In genomic region chr1:177334276-177334675, GRCh38 we compare ENCODE assay signal across 17 cellular contexts.
A peak's percentile ranks its signal among the peaks of the same experiment; 100 is the strongest.
DNase-seq lines count a peak whose midpoint lies in the region; FAIRE-seq and TF ChIP-seq lines count a peak whose summit lies in the region.
"Had no signal": no experiment of that assay in that cellular context is flagged by ENCODE, and none has a peak within 500 bp of the region (broad histone marks: within the 10 kb centered on the region; RNA-seq: fewer than 3 reads in every experiment).

No MANE protein-coding gene starts in this region.

- H3K27me3 Mint-ChIP-seq in nephron progenitor cell (ENCODE audit: low read depth, poor library complexity): peaks cover 5% of the 10 kb centered on the region
- H3K27me3 Mint-ChIP-seq: activated CD4-positive, alpha-beta T cell treated with anti-CD3 and anti-CD28 coated beads, Interleukin-2, amount 10 ng/mL, durations not matched to agents 24 days and 14 days had no signal

- no peak for FAIRE-seq in GM12891 (lab: Jason Lieb, UNC)

- no peaks in the 10 kb centered on the region for H3K36me3 Mint-ChIP-seq in nephron progenitor cell (ENCODE audit: low read depth)
- H3K36me3 Mint-ChIP-seq: CD4-positive, alpha-beta memory T cell had no signal

- H3K4me3 Mint-ChIP-seq in nephron progenitor cell: no peak overlapping the region
- H3K4me3 Mint-ChIP-seq: activated CD4-positive, alpha-beta T cell treated with anti-CD3 and anti-CD28 coated beads, Interleukin-2, amount 10 ng/mL, durations not matched to agents 24 days and 14 days; activated T-helper 1 cell treated with anti-CD3 and anti-CD28 coated beads, Interleukin-12 subunit alpha, Interleukin-12 subunit beta, Interleukin-2, Interleukin-4 antibody, amounts not matched to agents 30 ng/mL and 10 ng/mL and 1 ng/mL, durations not matched to agents 14 hours and 24 hours and 36 hours; CD4-positive, alpha-beta memory T cell; T-helper 1 cell treated with Interleukin-12 subunit alpha and Interleukin-12 subunit beta and Interleukin-4 antibody, amounts not matched to agents 30 μg/mL and 1 μg/mL, for 36 hours had no signal

- H3K9me3 Mint-ChIP-seq in nephron progenitor cell: no peaks in the 10 kb centered on the region
- H3K9me3 Mint-ChIP-seq: activated CD4-positive, alpha-beta T cell treated with anti-CD3 and anti-CD28 coated beads, Interleukin-2, amount 10 ng/mL, durations not matched to agents 24 days and 14 days; activated T-helper 1 cell treated with anti-CD3 and anti-CD28 coated beads, Interleukin-12 subunit alpha, Interleukin-12 subunit beta, Interleukin-2, Interleukin-4 antibody, amounts not matched to agents 30 ng/mL and 10 ng/mL and 1 ng/mL, durations not matched to agents 14 hours and 24 hours and 36 hours; T-helper 1 cell treated with Interleukin-12 subunit alpha and Interleukin-12 subunit beta and Interleukin-4 antibody, amounts not matched to agents 30 μg/mL and 1 μg/mL, for 36 hours had no signal

- DNase-seq in DMS 273 (lab: John Stamatoyannopoulos, UW; ENCODE audit: unreplicated experiment) (peak; percentile 2), DMS 273 treated with DMSO at 0.1 percent for 48 hours (lab: John Stamatoyannopoulos, UW) (no peak), epithelial cell of esophagus (ENCODE audit: low read depth) (peak; percentile 35), nephron progenitor cell (no peak), DMS79 (lab: John Stamatoyannopoulos, UW) (no peak), GM12891 (ENCODE audit: insufficient read length, low spot score) (no peak)
- DNase-seq in Jurkat, Clone E6-1 (ENCODE audit: low read depth, low spot score): peak; percentile 6
- no peak for DNase-seq in stimulated activated CD4-positive, alpha-beta T cell treated with anti-CD3 and anti-CD28 coated beads, Interleukin-4, amount 100 ng/mL, for 1 hour
- DNase-seq: activated CD4-positive, alpha-beta T cell treated with anti-CD3 and anti-CD28 coated beads, Interleukin-2, amount 10 ng/mL, durations not matched to agents 24 days and 14 days; CD4-positive, alpha-beta memory T cell; effector CD8-positive, alpha-beta T cell; NCI-H1694 treated with DMSO at 0.1 percent for 48 hours had no signal

- peak overlapping the region; percentile 77 for H3K27ac Mint-ChIP-seq in nephron progenitor cell
- H3K27ac Mint-ChIP-seq: activated CD4-positive, alpha-beta T cell treated with anti-CD3 and anti-CD28 coated beads, Interleukin-2, amount 10 ng/mL, durations not matched to agents 24 days and 14 days; activated T-helper 1 cell treated with anti-CD3 and anti-CD28 coated beads, Interleukin-12 subunit alpha, Interleukin-12 subunit beta, Interleukin-2, Interleukin-4 antibody, amounts not matched to agents 30 ng/mL and 10 ng/mL and 1 ng/mL, durations not matched to agents 14 hours and 24 hours and 36 hours; CD4-positive, alpha-beta memory T cell; T-helper 1 cell treated with Interleukin-12 subunit alpha and Interleukin-12 subunit beta and Interleukin-4 antibody, amounts not matched to agents 30 μg/mL and 1 μg/mL, for 36 hours had no signal

- H3K4me1 Mint-ChIP-seq in nephron progenitor cell: peaks cover 63% of the 10 kb centered on the region
- H3K4me1 Mint-ChIP-seq: activated CD4-positive, alpha-beta T cell treated with anti-CD3 and anti-CD28 coated beads, Interleukin-2, amount 10 ng/mL, durations not matched to agents 24 days and 14 days; CD4-positive, alpha-beta memory T cell had no signal

- no peak overlapping the region for H3K4me3 ChIP-seq in Jurkat, Clone E6-1 (ENCODE audit: low read length)
- H3K4me3 ChIP-seq in epithelial cell of esophagus (ENCODE audit: low read length): no peak overlapping the region
- H3K4me3 ChIP-seq: ascending aorta, gastroesophageal sphincter, thoracic aorta had no signal

- no peak for TF ChIP-seq POLR2A in GM12891 (IDR thresholded peaks at IDR 0.05; ENCODE audit: low read depth, low read length)

- TF ChIP-seq CTCF in epithelial cell of esophagus (IDR thresholded peaks at IDR 0.05; ENCODE audit: insufficient read depth, low read depth, low read length, missing control alignments) (peak; percentile 35), nephron progenitor cell (IDR thresholded peaks at IDR 0.05) (peak; percentile 12)

TF ChIP-seq in GM12891, 5 proteins besides CTCF, POLR2A, EP300 and RAD21:
- TF ChIP-seq PAX5 (IDR thresholded peaks at IDR 0.05; ENCODE audit: insufficient read depth, low read length, severe bottlenecking) (no peak), SPI1 (IDR thresholded peaks at IDR 0.05; ENCODE audit: low read depth, low read length) (no peak), TAF1 (IDR thresholded peaks at IDR 0.05; ENCODE audit: low read depth, low read length) (no peak), POLR2AphosphoS5 (IDR thresholded peaks at IDR 0.05; ENCODE audit: low read depth, low read length) (no peak), POU2F2 (IDR thresholded peaks at IDR 0.05; ENCODE audit: low read depth, low read length) (no peak)

Comparison
In these comparisons a context has a peak if more than half of its experiments do, and no peak if none do; other contexts are left out.
1. DNase-seq: peak in DMS 273 (single experiment), Jurkat, Clone E6-1 (single experiment) and epithelial cell of esophagus (single experiment); none in DMS 273 treated with DMSO at 0.1 percent for 48 hours (single experiment), nephron progenitor cell (single experiment), DMS79 (single experiment), GM12891 (single experiment) and stimulated activated CD4-positive, alpha-beta T cell treated with anti-CD3 and anti-CD28 coated beads, Interleukin-4, amount 100 ng/mL, for 1 hour (single experiment).